10 cellular contexts compared by ENCODE assay signal in genomic region chr11:9739108-9739507, GRCh38.
A peak's percentile ranks its signal among the peaks of the same experiment; 100 is the strongest.
DNase-seq lines count a peak whose midpoint lies in the region; ATAC-seq, FAIRE-seq and TF ChIP-seq lines count a peak whose summit lies in the region.
"Had no signal": no experiment of that assay in that cellular context is flagged by ENCODE, and none has a peak within 500 bp of the region (broad histone marks: within the 10 kb centered on the region; RNA-seq: fewer than 3 reads in every experiment).

No MANE protein-coding gene starts in this region.

- peaks cover 0 to 27% (median 0%) of the 10 kb centered on the region in 7 donors for H3K4me1 Mint-ChIP-seq in naive thymus-derived CD4-positive, alpha-beta T cell
- H3K4me1 Mint-ChIP-seq: central memory CD8-positive, alpha-beta T cell had no signal

- no peak overlapping the region for H3K9ac ChIP-seq in DND-41 (ENCODE audit: low read depth, low read length)
- H3K9ac ChIP-seq in endothelial cell of umbilical vein (replicated peaks; ENCODE audit: extremely low read depth, insufficient read depth, low read length): no peak overlapping the region

- peaks cover 14 to 40% (median 23%) of the 10 kb centered on the region in 5 donors for H3K36me3 Mint-ChIP-seq in naive thymus-derived CD4-positive, alpha-beta T cell

- H3K9me1 ChIP-seq in endothelial cell of umbilical vein (replicated peaks; ENCODE audit: control insufficient read depth, extremely low read depth, insufficient read depth, low read length): no peaks in the 10 kb centered on the region

- peak; percentile 50; the same call in 2 of the 3 replicates for ATAC-seq in DND-41 (ENCODE audit: insufficient read depth, low read depth)
- ATAC-seq in GM19351 (IDR thresholded peaks at IDR 0.05; ENCODE audit: unreplicated experiment): peak; percentile 77
- ATAC-seq in HG03469 (IDR thresholded peaks at IDR 0.05; ENCODE audit: unreplicated experiment): peak; percentile 46
- no peak for ATAC-seq in naive thymus-derived CD4-positive, alpha-beta T cell

- H3K27ac ChIP-seq in DND-41 (ENCODE audit: low read length): no peak overlapping the region
- no peak overlapping the region for H3K27ac ChIP-seq in endothelial cell of umbilical vein (ENCODE audit: insufficient read depth, low read depth, low read length)
- H3K27ac ChIP-seq in naive thymus-derived CD4-positive, alpha-beta T cell (ENCODE audit: low read depth, low read length): no peak overlapping the region

- no peaks in the 10 kb centered on the region for H3K27me3 Mint-ChIP-seq in naive thymus-derived CD4-positive, alpha-beta T cell
- H3K27me3 Mint-ChIP-seq: central memory CD8-positive, alpha-beta T cell had no signal

- H3K27me3 ChIP-seq in DND-41 (ENCODE audit: insufficient read depth, low read length, poor library complexity): no peaks in the 10 kb centered on the region
- H3K27me3 ChIP-seq in endothelial cell of umbilical vein (ENCODE audit: control insufficient read depth in 2 of 2, insufficient read depth in 2 of 2, low read length in 2 of 2): no peaks in the 10 kb centered on the region
- no peaks in the 10 kb centered on the region for H3K27me3 ChIP-seq in naive thymus-derived CD4-positive, alpha-beta T cell (ENCODE audit: control insufficient read depth in 2 of 2, insufficient read depth in 2 of 2, low read length in 2 of 2)

- no peak for TF ChIP-seq CTCF in DND-41 (IDR thresholded peaks at IDR 0.05; ENCODE audit: borderline replicate concordance, extremely low read depth, low read length, poor library complexity, severe bottlenecking)
- no peak for TF ChIP-seq CTCF in endothelial cell of umbilical vein (IDR thresholded peaks at IDR 0.05; ENCODE audit: extremely low read depth in 1 of 2, insufficient read depth in 1 of 2, low read depth in 1 of 2, low read length in 2 of 2)

- dilution Hi-C loops in endothelial cell of umbilical vein (cut with MboI; ENCODE audit: extremely low pct_ligation_motif_present, low sequenced_read_pairs): loop anchor here (25.0 kb wide), 1 partner anchor 127 kb away; no protein-coding TSS in a partner anchor

- H3K4me3 Mint-ChIP-seq in naive thymus-derived CD4-positive, alpha-beta T cell: peak overlapping the region in 1 of 10 donors; percentile 56
- H3K4me3 Mint-ChIP-seq: central memory CD8-positive, alpha-beta T cell had no signal

- BruUV-seq in endothelial cell of umbilical vein (replicated peaks; lab: Mats Ljungman, UMichigan): no TSS peak

- H4K20me1 ChIP-seq in DND-41 (ENCODE audit: insufficient read depth, low read length): no peaks in the 10 kb centered on the region
- H4K20me1 ChIP-seq in endothelial cell of umbilical vein (replicated peaks; ENCODE audit: control insufficient read depth, extremely low read depth, insufficient read depth, low read length): no peaks in the 10 kb centered on the region

- peaks cover 11% of the 10 kb centered on the region for H3K9me3 ChIP-seq in DND-41 (ENCODE audit: insufficient read depth, low read length, severe bottlenecking)
- H3K9me3 ChIP-seq in endothelial cell of umbilical vein (replicated peaks; ENCODE audit: control insufficient read depth, insufficient read depth, low read length): no peaks in the 10 kb centered on the region
- peaks cover 0 to 4% (median 0%) of the 10 kb centered on the region in 3 experiments for H3K9me3 ChIP-seq in naive thymus-derived CD4-positive, alpha-beta T cell (ENCODE audit: control insufficient read depth in 2 of 3, low read length in 3 of 3)

- CTCF ChIA-PET in endothelial cell of umbilical vein (lab: Charles Lee): interaction anchor here (0.7 to 3.8 kb wide), 3 partner anchors 9 to 187 kb away, joined by 3 to 22 read pairs (median 6); no protein-coding TSS in a partner anchor
- CTCF ChIA-PET in naive thymus-derived CD4-positive, alpha-beta T cell (lab: Charles Lee): no interaction called here

- no peak overlapping the region for H3K4me3 ChIP-seq in DND-41 (ENCODE audit: low read depth in 1 of 2, low read length in 2 of 2)
- H3K4me3 ChIP-seq in endothelial cell of umbilical vein (replicated peaks in 1 of 3; ENCODE audit: insufficient read depth in 1 of 3, low read depth in 1 of 3, low read length in 3 of 3): no peak overlapping the region
- H3K4me3 ChIP-seq in naive thymus-derived CD4-positive, alpha-beta T cell (ENCODE audit: low read length): no peak overlapping the region

- H2AFZ ChIP-seq in DND-41 (ENCODE audit: low read depth, low read length): no peak overlapping the region
- no peak overlapping the region for H2AFZ ChIP-seq in endothelial cell of umbilical vein (ENCODE audit: low read depth, low read length)

- no peak for TF ChIP-seq POLR2A in endothelial cell of umbilical vein (IDR thresholded peaks at IDR 0.05; ENCODE audit: low read depth, low read length)

- no peaks in the 10 kb centered on the region for H3K36me3 ChIP-seq in DND-41 (ENCODE audit: insufficient read depth, low read length)
- H3K36me3 ChIP-seq in endothelial cell of umbilical vein (ENCODE audit: control insufficient read depth in 2 of 2, extremely low read depth in 1 of 2, insufficient read depth in 2 of 2, low read length in 2 of 2): peaks cover 31 to 32% of the 10 kb centered on the region in 2 experiments
- H3K36me3 ChIP-seq in naive thymus-derived CD4-positive, alpha-beta T cell (ENCODE audit: control insufficient read depth in 2 of 3, insufficient read depth in 3 of 3, low read length in 3 of 3): peaks cover 0 to 3% (median 0%) of the 10 kb centered on the region in 3 experiments

- H3K4me2 ChIP-seq in DND-41 (ENCODE audit: insufficient read depth, low read length) (no peak overlapping the region), endothelial cell of umbilical vein (ENCODE audit: insufficient read depth, low read length) (no peak overlapping the region)

- DNase-seq in DND-41 (no peak), endothelial cell of umbilical vein (ENCODE audit: low read depth, low spot score) (no peak), OCI-M1 (lab: John Stamatoyannopoulos, UW) (no peak), NCI-H69 (lab: John Stamatoyannopoulos, UW) (no peak)
- DNase-seq in NK-92 treated with Interleukin-12 subunit alpha and Interleukin-12 subunit beta, amount 100 ng/mL, for 24 hours (lab: John Stamatoyannopoulos, UW): no peak
- no peak for DNase-seq in naive thymus-derived CD4-positive, alpha-beta T cell
- DNase-seq: activated CD4-positive, alpha-beta T cell treated with anti-CD3 and anti-CD28 coated beads for 48 hours had no signal

- no peaks in the 10 kb centered on the region for H3K79me2 ChIP-seq in DND-41 (ENCODE audit: insufficient read depth, low read length)
- H3K79me2 ChIP-seq in endothelial cell of umbilical vein (ENCODE audit: control insufficient read depth, insufficient read depth, low read length): peaks cover 30% of the 10 kb centered on the region

- peak overlapping the region in 1 of 9 donors; percentile 79 for H3K27ac Mint-ChIP-seq in naive thymus-derived CD4-positive, alpha-beta T cell

- FAIRE-seq in endothelial cell of umbilical vein (lab: Jason Lieb, UNC): peak; percentile 49

- intact Hi-C loops in endothelial cell of umbilical vein (cut with micrococcal nuclease): no loop called here
- intact Hi-C loops in naive thymus-derived CD4-positive, alpha-beta T cell (cut with micrococcal nuclease): no loop called here

- POLR2A ChIA-PET in endothelial cell of umbilical vein (lab: Charles Lee): no interaction called here
- POLR2A ChIA-PET in naive thymus-derived CD4-positive, alpha-beta T cell (lab: Charles Lee): no interaction called here

- peaks cover 8 to 23% (median 17%) of the 10 kb centered on the region in 11 donors for H3K9me3 Mint-ChIP-seq in naive thymus-derived CD4-positive, alpha-beta T cell

- no peaks in the 10 kb centered on the region for H3K4me1 ChIP-seq in DND-41 (ENCODE audit: insufficient read depth, low read length)
- no peaks in the 10 kb centered on the region for H3K4me1 ChIP-seq in endothelial cell of umbilical vein (ENCODE audit: control insufficient read depth, extremely low read depth, insufficient read depth, low read length)
- no peaks in the 10 kb centered on the region for H3K4me1 ChIP-seq in naive thymus-derived CD4-positive, alpha-beta T cell (ENCODE audit: control insufficient read depth in 2 of 2, insufficient read depth in 2 of 2, low read length in 2 of 2)

TF ChIP-seq in endothelial cell of umbilical vein, 7 proteins besides CTCF, POLR2A, EP300 and RAD21:
- TF ChIP-seq FOS (IDR thresholded peaks at IDR 0.05; ENCODE audit: borderline replicate concordance, insufficient read depth, low read length) (no peak), GATA2 (IDR thresholded peaks at IDR 0.05; ENCODE audit: insufficient read depth, insufficient read length, low read depth, low read length) (no peak), POLR2AphosphoS5 (IDR thresholded peaks at IDR 0.05; ENCODE audit: insufficient read depth, low read depth, low read length) (no peak), MYC (IDR thresholded peaks at IDR 0.05; ENCODE audit: low read depth, low read length) (no peak), EZH2 (IDR thresholded peaks at IDR 0.05; ENCODE audit: borderline replicate concordance, low read depth, low read length, severe bottlenecking) (no peak)
